In genomic region chr4:83484500-83485431, GRCh38 we compare ENCODE assay signal across 8 cellular contexts. TPM values are rescaled to one million over a fixed set of nuclear protein-coding genes. Genes with fewer than 3 reads are reported as not detected.
A peak's percentile ranks its signal among the peaks of the same experiment; 100 is the strongest.
DNase-seq lines count a peak whose midpoint lies in the region; ATAC-seq and TF ChIP-seq lines count a peak whose summit lies in the region.

Gene ABRAXAS1 (minus strand): TSS chr4:83485100. CDS start chr4:83485072, 28 bp downstream.

- ATAC-seq in natural killer cell treated with Interleukin-12 subunit alpha and Interleukin-12 subunit beta and Interleukin-15 and Interleukin-18, amount 100 ng/mL, for 72 hours, result peak; percentile 99

- DNase-seq in EH (ENCODE audit: low read depth) (peak; percentile 94), H4 (ENCODE audit: low spot score) (peak; percentile 95), LNCaP clone FGC (ENCODE audit: low read depth) (peak; percentile 64), RPMI8226 (peak; percentile 94), fibroblast of peridontal ligament (ENCODE audit: extremely low read depth) (peak; percentile 80)
- DNase-seq in activated T-helper 2 cell treated with anti-CD3 and anti-CD28 coated beads, Interferon-gamma antibody, Interleukin-2, Interleukin-4, amounts not matched to agents 10 μg/mL and 5 μg/mL and 100 μg/mL, durations not matched to agents 14 hours and 24 hours and 36 hours (ENCODE audit: low spot score), result peak; percentile 93
- peak; percentile 94 for DNase-seq in natural killer cell treated with Interleukin-12 subunit alpha and Interleukin-12 subunit beta and Interleukin-15 and Interleukin-18, amount 100 ng/mL, for 72 hours (ENCODE audit: low spot score)
- DNase-seq in stimulated activated naive CD4-positive, alpha-beta T cell treated with Interleukin-2 at 50 U/mL for 16 hours (lab: John Stamatoyannopoulos, UW), result peak; percentile 93

- H3K27ac Mint-ChIP-seq in activated T-helper 2 cell treated with anti-CD3 and anti-CD28 coated beads, Interferon-gamma antibody, Interleukin-2, Interleukin-4, amounts not matched to agents 10 μg/mL and 5 μg/mL and 100 μg/mL, durations not matched to agents 14 hours and 24 hours and 36 hours, result peak within 1 kb of the TSS; percentile 96
- peak within 1 kb of the TSS; percentile 85 to 91 for H3K27ac Mint-ChIP-seq in natural killer cell treated with Interleukin-12 subunit alpha and Interleukin-12 subunit beta and Interleukin-15 and Interleukin-18, amount 100 ng/mL, for 72 hours

- peak within 1 kb of the TSS; percentile 95 for H3K4me3 Mint-ChIP-seq in activated T-helper 2 cell treated with anti-CD3 and anti-CD28 coated beads, Interferon-gamma antibody, Interleukin-2, Interleukin-4, amounts not matched to agents 10 μg/mL and 5 μg/mL and 100 μg/mL, durations not matched to agents 14 hours and 24 hours and 36 hours (ENCODE audit: low read depth)
- H3K4me3 Mint-ChIP-seq in natural killer cell treated with Interleukin-12 subunit alpha and Interleukin-12 subunit beta and Interleukin-15 and Interleukin-18, amount 100 ng/mL, for 72 hours, result peak within 1 kb of the TSS; percentile 99

- H3K4me3 ChIP-seq in LNCaP clone FGC (ENCODE audit: low read depth, low read length), result peak within 1 kb of the TSS; percentile 80

- H3K36me3 Mint-ChIP-seq in activated T-helper 2 cell treated with anti-CD3 and anti-CD28 coated beads, Interferon-gamma antibody, Interleukin-2, Interleukin-4, amounts not matched to agents 10 μg/mL and 5 μg/mL and 100 μg/mL, durations not matched to agents 14 hours and 24 hours and 36 hours (ENCODE audit: low read depth), result peaks cover 9% of the 10 kb centered on the region
- no peaks in the 10 kb centered on the region for H3K36me3 Mint-ChIP-seq in natural killer cell treated with Interleukin-12 subunit alpha and Interleukin-12 subunit beta and Interleukin-15 and Interleukin-18, amount 100 ng/mL, for 72 hours

- no peaks in the 10 kb centered on the region for H3K9me3 Mint-ChIP-seq in activated T-helper 2 cell treated with anti-CD3 and anti-CD28 coated beads, Interferon-gamma antibody, Interleukin-2, Interleukin-4, amounts not matched to agents 10 μg/mL and 5 μg/mL and 100 μg/mL, durations not matched to agents 14 hours and 24 hours and 36 hours
- no peaks in the 10 kb centered on the region for H3K9me3 Mint-ChIP-seq in natural killer cell treated with Interleukin-12 subunit alpha and Interleukin-12 subunit beta and Interleukin-15 and Interleukin-18, amount 100 ng/mL, for 72 hours

- intact Hi-C loops in activated T-helper 2 cell treated with anti-CD3 and anti-CD28 coated beads, Interferon-gamma antibody, Interleukin-2, Interleukin-4, amounts not matched to agents 10 μg/mL and 5 μg/mL and 100 μg/mL, durations not matched to agents 14 hours and 24 hours and 36 hours (cut with micrococcal nuclease), result loop anchor here (1.0 to 10.0 kb wide), 3 partner anchors 29 to 200 kb away; partner anchors contain the start of genes COQ2, GPAT3 and HELQ

- H3K4me1 Mint-ChIP-seq in activated T-helper 2 cell treated with anti-CD3 and anti-CD28 coated beads, Interferon-gamma antibody, Interleukin-2, Interleukin-4, amounts not matched to agents 10 μg/mL and 5 μg/mL and 100 μg/mL, durations not matched to agents 14 hours and 24 hours and 36 hours (ENCODE audit: low read depth), result peaks cover 14% of the 10 kb centered on the region
- H3K4me1 Mint-ChIP-seq in natural killer cell treated with Interleukin-12 subunit alpha and Interleukin-12 subunit beta and Interleukin-15 and Interleukin-18, amount 100 ng/mL, for 72 hours (ENCODE audit: low read depth in 2 of 2), result peaks cover 12 to 15% of the 10 kb centered on the region in 2 donors

- H3K27me3 Mint-ChIP-seq in activated T-helper 2 cell treated with anti-CD3 and anti-CD28 coated beads, Interferon-gamma antibody, Interleukin-2, Interleukin-4, amounts not matched to agents 10 μg/mL and 5 μg/mL and 100 μg/mL, durations not matched to agents 14 hours and 24 hours and 36 hours (ENCODE audit: low read depth), result no peaks in the 10 kb centered on the region
- H3K27me3 Mint-ChIP-seq in natural killer cell treated with Interleukin-12 subunit alpha and Interleukin-12 subunit beta and Interleukin-15 and Interleukin-18, amount 100 ng/mL, for 72 hours, result no peaks in the 10 kb centered on the region

- no peak for TF ChIP-seq CTCF in LNCaP clone FGC (IDR thresholded peaks at IDR 0.05; ENCODE audit: control insufficient read depth, extremely low read depth, insufficient read depth)

RNA-seq across cellular contexts. Expression of gene ABRAXAS1, which starts in this region (rescaled TPM):
- total RNA-seq in H4 (2014; rRNA removed; shearing (Covaris generic)), result 4.7 and 6.3 TPM in 2 replicates
- 15.7 and 16.0 TPM in 2 replicates for total RNA-seq in activated T-helper 2 cell treated with anti-CD3 and anti-CD28 coated beads, Interferon-gamma antibody, Interleukin-2, Interleukin-4, amounts not matched to agents 10 μg/mL and 5 μg/mL and 100 μg/mL, durations not matched to agents 14 hours and 24 hours and 36 hours
- 1 to 10 TPM; 5.6 to 8.5 TPM for total RNA-seq in natural killer cell treated with Interleukin-12 subunit alpha and Interleukin-12 subunit beta and Interleukin-15 and Interleukin-18, amount 100 ng/mL, for 72 hours

Comparison
In these comparisons a context has a peak if more than half of its experiments do, and no peak if none do; other contexts are left out.
1. Peak in every context shown above with its lines: DNase-seq, ATAC-seq and H3K4me3 ChIP-seq.